In genomic region chr2:96447726-96448125, GRCh38 we compare ENCODE assay signal across 24 cellular contexts. TPM values are rescaled to one million over a fixed set of nuclear protein-coding genes. Genes with fewer than 3 reads are reported as not detected.
"Had no signal": no experiment of that assay in that cellular context is flagged by ENCODE, and none has a peak within 500 bp of the region (broad histone marks: within the 10 kb centered on the region; RNA-seq: fewer than 3 reads in every experiment).

No MANE protein-coding gene starts in this region.

- DNase-seq: Karpas-422, KG1, MG63, NCI-H1092, NCI-H1105 treated with DMSO at 0.1 percent for 48 hours, NCI-H1417 treated with DMSO at 0.1 percent for 48 hours, NCI-H146, NCI-H1694 treated with DMSO at 0.1 percent for 48 hours, NCI-H1930, NCI-H2081, NCI-H2107, NCI-H2227 treated with DMSO at 0.1 percent for 48 hours, NCI-H446, NCI-H510A, NCI-H524 treated with DMSO at 0.1 percent for 48 hours, NCI-H69, NCI-H774, SHP77, SK-N-SH, T-helper 1 cell had no signal

- H3K27me3 ChIP-seq: MG63 had no signal

- H3K9ac ChIP-seq: SK-N-SH had no signal

- H3K4me2 ChIP-seq: SK-N-SH had no signal

- H3K36me3 ChIP-seq: MG63 had no signal

- H3K9me3 ChIP-seq: SK-N-SH had no signal

- H3K27ac ChIP-seq: RWPE1 had no signal

- H3K4me3 ChIP-seq: MG63 had no signal

- ATAC-seq: Panc1 had no signal

RNA-seq across cellular contexts. Expression of gene NEURL3, which starts 57.4 kb away (rescaled TPM):
- total RNA-seq: HT1080, SK-MEL-5 had no signal
